ENCODE assay signal across 12 cellular contexts in genomic region chr7:105399043-105399725, GRCh38. TPM values are rescaled to one million over a fixed set of nuclear protein-coding genes. Genes with fewer than 3 reads are reported as not detected.
DNase-seq lines count a peak whose midpoint lies in the region; ATAC-seq and TF ChIP-seq lines count a peak whose summit lies in the region.
"Had no signal": no experiment of that assay in that cellular context is flagged by ENCODE, and none has a peak within 500 bp of the region (broad histone marks: within the 10 kb centered on the region; RNA-seq: fewer than 3 reads in every experiment).

No MANE protein-coding gene starts in this region.

- no peaks in the 10 kb centered on the region for H3K9me3 ChIP-seq in PC-9 (ENCODE audit: insufficient read depth, low read depth)

- no peak overlapping the region for H3K27ac ChIP-seq in PC-9

- no peaks in the 10 kb centered on the region for H3K79me2 ChIP-seq in PC-9 (ENCODE audit: low read depth)

- no peaks in the 10 kb centered on the region for H3K27me3 ChIP-seq in PC-9 (ENCODE audit: insufficient read depth, low read depth)

- H3K4me1 Mint-ChIP-seq in stimulated activated memory B cell treated with anti-CD40 and anti-IgM and Interleukin-4, amounts not matched to agents 10 μg/mL and 1 μg/mL and 100 μg/mL, for 72 hours: peaks cover 7% of the 10 kb centered on the region

- intact Hi-C loops in PC-9 (cut with micrococcal nuclease; ENCODE audit: unreplicated experiment): no loop called here

- no peak overlapping the region for H3K4me3 ChIP-seq in PC-9

- peaks cover 6% of the 10 kb centered on the region; the same call in 1 of the 2 replicates for H3K4me1 ChIP-seq in PC-9 (replicated peaks; ENCODE audit: insufficient read depth)

- CTCF ChIA-PET in PC-9 (lab: Charles Lee): interaction anchor here (0.5 to 0.6 kb wide), 2 partner anchors 55 to 755 kb away, joined by 3 to 4 read pairs; no protein-coding TSS in a partner anchor

- H4K20me1 ChIP-seq in PC-9 (ENCODE audit: insufficient read depth): no peaks in the 10 kb centered on the region

- H3K27me3 Mint-ChIP-seq in stimulated activated memory B cell treated with anti-CD40 and anti-IgM and Interleukin-4, amounts not matched to agents 10 μg/mL and 1 μg/mL and 100 μg/mL, for 72 hours: no peaks in the 10 kb centered on the region
- H3K27me3 Mint-ChIP-seq: activated CD4-positive, alpha-beta memory T cell treated with anti-CD3 and anti-CD28 coated beads for 36 hours; memory B cell had no signal

- POLR2A ChIA-PET in PC-9 (lab: Charles Lee; ENCODE audit: unreplicated experiment): no interaction called here

- no peak overlapping the region for H2AFZ ChIP-seq in PC-9

- peak in 2 of 3 experiments; percentile 5 to 25 for DNase-seq in NCI-H1417 (lab: John Stamatoyannopoulos, UW)
- no peak for DNase-seq in NCI-H1417 treated with DMSO at 0.1 percent for 48 hours (lab: John Stamatoyannopoulos, UW)
- no peak for DNase-seq in PC-9
- DNase-seq in fibroblast of gingiva (ENCODE audit: low read depth): peak; percentile 70
- DNase-seq in stromal cell of bone marrow (ENCODE audit: low read depth): peak; percentile 25
- DNase-seq: activated CD4-positive, alpha-beta memory T cell treated with anti-CD3 and anti-CD28 coated beads for 36 hours; cerebellar nuclear complex; NCI-H2171 treated with DMSO at 0.1 percent for 48 hours had no signal

- no peaks in the 10 kb centered on the region for H3K36me3 ChIP-seq in PC-9 (ENCODE audit: low read depth)

- BruUV-seq in PC-9 (replicated peaks; lab: Mats Ljungman, UMichigan): no TSS peak

- no peaks in the 10 kb centered on the region for H3F3A ChIP-seq in PC-9 (ENCODE audit: insufficient read depth, low read depth)

- no peak overlapping the region for H3K4me2 ChIP-seq in PC-9

- no peaks in the 10 kb centered on the region for H3K36me3 Mint-ChIP-seq in stimulated activated memory B cell treated with anti-CD40 and anti-IgM and Interleukin-4, amounts not matched to agents 10 μg/mL and 1 μg/mL and 100 μg/mL, for 72 hours
- H3K36me3 Mint-ChIP-seq: activated CD4-positive, alpha-beta memory T cell treated with anti-CD3 and anti-CD28 coated beads for 36 hours; memory B cell had no signal

- no peaks in the 10 kb centered on the region for H3K9me3 Mint-ChIP-seq in stimulated activated memory B cell treated with anti-CD40 and anti-IgM and Interleukin-4, amounts not matched to agents 10 μg/mL and 1 μg/mL and 100 μg/mL, for 72 hours
- H3K9me3 Mint-ChIP-seq: activated CD4-positive, alpha-beta memory T cell treated with anti-CD3 and anti-CD28 coated beads for 36 hours; memory B cell had no signal

- TF ChIP-seq CTCF in PC-9 (conservative IDR thresholded peaks at IDR 0.05): peak; percentile 65

- ATAC-seq in GM21360 (IDR thresholded peaks at IDR 0.05; ENCODE audit: unreplicated experiment): no peak
- no peak for ATAC-seq in stimulated activated memory B cell treated with anti-CD40 and anti-IgM and Interleukin-4, amounts not matched to agents 10 μg/mL and 1 μg/mL and 100 μg/mL, for 72 hours
- no peak for ATAC-seq in HG02885 (IDR thresholded peaks at IDR 0.05; ENCODE audit: poor library complexity, unreplicated experiment)

- no peak overlapping the region for H3K27ac Mint-ChIP-seq in stimulated activated memory B cell treated with anti-CD40 and anti-IgM and Interleukin-4, amounts not matched to agents 10 μg/mL and 1 μg/mL and 100 μg/mL, for 72 hours
- H3K27ac Mint-ChIP-seq: activated CD4-positive, alpha-beta memory T cell treated with anti-CD3 and anti-CD28 coated beads for 36 hours; memory B cell had no signal

- H3K9me2 ChIP-seq in PC-9 (ENCODE audit: insufficient read depth): no peaks in the 10 kb centered on the region

- no peak overlapping the region for H3K4me3 Mint-ChIP-seq in stimulated activated memory B cell treated with anti-CD40 and anti-IgM and Interleukin-4, amounts not matched to agents 10 μg/mL and 1 μg/mL and 100 μg/mL, for 72 hours
- H3K4me3 Mint-ChIP-seq: activated CD4-positive, alpha-beta memory T cell treated with anti-CD3 and anti-CD28 coated beads for 36 hours; memory B cell had no signal

RNA-seq across cellular contexts. Expression of gene SRPK2, which starts 10.5 kb away (rescaled TPM):
- 60.6 and 66.0 TPM in 2 replicates for total RNA-seq in PC-9 (2021)

Comparison
In these comparisons a context has a peak if more than half of its experiments do, and no peak if none do; other contexts are left out.
1. DNase-seq: peak in NCI-H1417 (2 of 3), fibroblast of gingiva (single experiment) and stromal cell of bone marrow (single experiment); none in NCI-H1417 treated with DMSO at 0.1 percent for 48 hours (single experiment) and PC-9 (0 of 2).